ENCODE assay signal across 12 cellular contexts in the genomic region with DNA sequence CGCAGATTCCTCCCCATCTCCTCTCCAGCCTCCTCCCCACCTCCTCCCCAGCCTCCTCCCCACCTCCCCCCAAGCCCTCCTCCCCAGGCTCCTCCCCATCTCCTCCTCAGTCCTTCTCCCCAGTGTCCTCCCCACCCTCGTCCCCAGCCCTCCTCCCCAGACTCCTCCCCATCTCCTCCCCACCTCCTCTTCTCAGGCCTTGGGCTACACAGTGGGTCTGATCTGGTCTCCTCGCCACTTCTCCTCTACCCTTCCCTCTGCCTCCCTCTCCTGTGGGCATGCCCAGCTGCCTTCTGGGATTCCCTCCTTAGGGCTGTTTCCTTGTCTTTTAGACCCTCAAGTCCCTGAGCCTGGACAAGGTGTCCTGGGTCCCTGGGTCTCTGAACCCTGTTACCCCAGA. TPM values are rescaled to one million over a fixed set of nuclear protein-coding genes. Genes with fewer than 3 reads are reported as not detected.
DNase-seq lines count a peak whose midpoint lies in the region; ATAC-seq, FAIRE-seq and TF ChIP-seq lines count a peak whose summit lies in the region.
"Had no signal": no experiment of that assay in that cellular context is flagged by ENCODE, and none has a peak within 500 bp of the region (broad histone marks: within the 10 kb centered on the region; RNA-seq: fewer than 3 reads in every experiment).

No MANE protein-coding gene starts in this region.

- H2AFZ ChIP-seq in K562 (ENCODE audit: low read depth, low read length), result no peak overlapping the region

- no peaks in the 10 kb centered on the region for H3K27me3 ChIP-seq in K562 (ENCODE audit: control insufficient read depth in 2 of 2, insufficient read depth in 2 of 2, low read length in 2 of 2)
- H3K27me3 ChIP-seq in prostate gland (replicated peaks; ENCODE audit: insufficient read depth), result no peaks in the 10 kb centered on the region

- peaks cover 38% of the 10 kb centered on the region for H3K4me1 Mint-ChIP-seq in mesothelial cell of epicardium
- peaks cover 40 to 81% of the 10 kb centered on the region in 2 donors for H3K4me1 Mint-ChIP-seq in stimulated activated naive B cell treated with anti-CD40 and anti-IgM and Interleukin-4, amounts not matched to agents 10 μg/mL and 1 μg/mL and 100 μg/mL, for 72 hours

- TF ChIP-seq POLR2A in K562 (conservative IDR thresholded peaks at IDR 0.05) (no peak), prostate gland (IDR thresholded peaks at IDR 0.05) (no peak)

- TF ChIP-seq EP300 in K562 (IDR thresholded peaks at IDR 0.05; ENCODE audit: low read length), result no peak

- H3K36me3 ChIP-seq in HEK293 (ENCODE audit: control insufficient read depth in 2 of 2, insufficient read depth in 1 of 2, low read length in 2 of 2) (peaks cover 0 to 8% of the 10 kb centered on the region in 2 experiments; a peak in 1 of 3 replicates), K562 (ENCODE audit: control insufficient read depth, insufficient read depth, low read length) (peaks cover 58% of the 10 kb centered on the region; the same call in 2 of the 3 replicates), prostate gland (no peaks in the 10 kb centered on the region)
- H3K36me3 ChIP-seq: neutrophil had no signal

- BruUV-seq in K562 (replicated peaks; lab: Mats Ljungman, UMichigan), result no TSS peak

- FAIRE-seq in K562 (lab: Jason Lieb, UNC), result no peak

- POLR2A ChIA-PET in HEK293 (lab: Yijun Ruan, JAX) (interaction anchor here (1.2 kb wide), 1 partner anchor 28 kb away, joined by 3 read pairs; the partner anchor contains the start of gene CXXC5), K562 (lab: Yijun Ruan, JAX) (interaction anchor here (0.7 to 1.7 kb wide), 3 partner anchors 9 to 11 kb away, joined by 3 to 5 read pairs (median 5); no protein-coding TSS in a partner anchor)

- peaks cover 90% of the 10 kb centered on the region for H3K79me2 ChIP-seq in K562 (ENCODE audit: control insufficient read depth, insufficient read depth, low read length)

- H3K36me3 Mint-ChIP-seq in mesothelial cell of epicardium, result peaks cover 7% of the 10 kb centered on the region
- peaks cover 11 to 38% of the 10 kb centered on the region in 2 donors for H3K36me3 Mint-ChIP-seq in stimulated activated naive B cell treated with anti-CD40 and anti-IgM and Interleukin-4, amounts not matched to agents 10 μg/mL and 1 μg/mL and 100 μg/mL, for 72 hours

- no peak overlapping the region for H3K9ac ChIP-seq in K562 (ENCODE audit: insufficient read depth in 1 of 2, low read depth in 2 of 2, low read length in 2 of 2)

- no peaks in the 10 kb centered on the region for H3K27me3 Mint-ChIP-seq in mesothelial cell of epicardium (ENCODE audit: low read depth)
- H3K27me3 Mint-ChIP-seq in stimulated activated naive B cell treated with anti-CD40 and anti-IgM and Interleukin-4, amounts not matched to agents 10 μg/mL and 1 μg/mL and 100 μg/mL, for 72 hours, result no peaks in the 10 kb centered on the region
- H3K27me3 Mint-ChIP-seq: CD4-positive, alpha-beta T cell had no signal

- no peak for TF ChIP-seq CTCF in HEK293 (tag by site-specific recombination; IDR thresholded peaks at IDR 0.05)
- no peak for TF ChIP-seq CTCF in K562 (IDR thresholded peaks at IDR 0.05 in 2 of 3, conservative IDR thresholded peaks at IDR 0.05 in 1 of 3; ENCODE audit: insufficient read depth in 2 of 3, low read depth in 1 of 3, low read length in 3 of 3)
- no peak for TF ChIP-seq CTCF in mesothelial cell of epicardium (IDR thresholded peaks at IDR 0.05; ENCODE audit: unreplicated experiment)
- no peak for TF ChIP-seq CTCF in prostate gland (IDR thresholded peaks at IDR 0.05)

- peaks cover 3% of the 10 kb centered on the region for H3K9me1 ChIP-seq in K562 (ENCODE audit: control insufficient read depth, insufficient read depth, low read length)

- no peak for ATAC-seq in K562
- ATAC-seq in stimulated activated naive B cell treated with anti-CD40 and anti-IgM and Interleukin-4, amounts not matched to agents 10 μg/mL and 1 μg/mL and 100 μg/mL, for 72 hours (replicated peaks), result no peak
- no peak for ATAC-seq in HG03521 (IDR thresholded peaks at IDR 0.05; ENCODE audit: unreplicated experiment)

- H3K4me3 ChIP-seq in HEK293 (ENCODE audit: low read depth, low read length) (no peak overlapping the region), K562 (no peak overlapping the region), prostate gland (no peak overlapping the region)

- WGBS in K562 (ENCODE audit: insufficient coverage, low coverage, missing lambda C conversion rate), result 100% methylated on average over 1 of the region's 3 CpGs
- 68% methylated on average over 2 of the region's 3 CpGs for WGBS in prostate gland

- H3K27ac ChIP-seq in HEK293 (ENCODE audit: extremely low read depth, low read depth, low read length) (no peak overlapping the region), K562 (ENCODE audit: extremely low read depth, low read depth, low read length) (no peak overlapping the region), prostate gland (no peak overlapping the region)
- H3K27ac ChIP-seq: neutrophil had no signal

- no peak overlapping the region for H3K4me2 ChIP-seq in K562 (ENCODE audit: insufficient read depth, low read length)

- H3K27ac Mint-ChIP-seq in mesothelial cell of epicardium, result peak overlapping the region; percentile 84
- H3K27ac Mint-ChIP-seq in stimulated activated naive B cell treated with anti-CD40 and anti-IgM and Interleukin-4, amounts not matched to agents 10 μg/mL and 1 μg/mL and 100 μg/mL, for 72 hours, result peak overlapping the region; percentile 95
- H3K27ac Mint-ChIP-seq: CD4-positive, alpha-beta T cell had no signal

- no peak for TF ChIP-seq RAD21 in K562 (CRISPR knock-in tag; conservative IDR thresholded peaks at IDR 0.05 in 1 of 2, IDR thresholded peaks at IDR 0.05 in 1 of 2)

- in situ Hi-C loops in K562 (cut with MboI), result no loop called here

- H3K4me3 Mint-ChIP-seq in mesothelial cell of epicardium, result no peak overlapping the region
- no peak overlapping the region for H3K4me3 Mint-ChIP-seq in stimulated activated naive B cell treated with anti-CD40 and anti-IgM and Interleukin-4, amounts not matched to agents 10 μg/mL and 1 μg/mL and 100 μg/mL, for 72 hours
- H3K4me3 Mint-ChIP-seq: CD4-positive, alpha-beta T cell had no signal

- peak in 2 of 4 experiments; percentile 45 to 52 for DNase-seq in K562 (ENCODE audit: extremely low read depth in 1 of 4, low spot score in 3 of 4)
- DNase-seq in mesothelial cell of epicardium (ENCODE audit: low spot score in 2 of 2, unreplicated experiment in 2 of 2), result no peak
- DNase-seq in stimulated activated naive B cell treated with anti-CD40 and anti-IgM and Interleukin-4, amounts not matched to agents 10 μg/mL and 1 μg/mL and 100 μg/mL, for 72 hours, result no peak
- no peak for DNase-seq in NCI-H1048 (lab: John Stamatoyannopoulos, UW)
- DNase-seq in prostate gland (ENCODE audit: low spot score), result no peak
- DNase-seq: activated effector memory CD4-positive, alpha-beta T cell treated with anti-CD3 and anti-CD28 coated beads, Interleukin-2, amount 50 U/mL, for 16 hours; CD4-positive, alpha-beta T cell; NCI-H524; T-helper 2 cell had no signal

- intact Hi-C loops in K562 (cut with micrococcal nuclease), result no loop called here
- intact Hi-C loops in prostate gland (cut with DNase I), result no loop called here

- H4K20me1 ChIP-seq in K562 (replicated peaks; ENCODE audit: control insufficient read depth, insufficient read depth, low read length), result peaks cover 48% of the 10 kb centered on the region

- H3K9me3 Mint-ChIP-seq in mesothelial cell of epicardium, result no peaks in the 10 kb centered on the region
- H3K9me3 Mint-ChIP-seq in stimulated activated naive B cell treated with anti-CD40 and anti-IgM and Interleukin-4, amounts not matched to agents 10 μg/mL and 1 μg/mL and 100 μg/mL, for 72 hours, result no peaks in the 10 kb centered on the region
- H3K9me3 Mint-ChIP-seq: CD4-positive, alpha-beta T cell had no signal

- CTCF ChIA-PET in HEK293 (lab: Yijun Ruan, JAX) (no interaction called here), K562 (lab: Yijun Ruan, JAX; ENCODE audit: low intra/inter-chr PET ratio) (no interaction called here)

- H3K4me1 ChIP-seq in HEK293 (ENCODE audit: control insufficient read depth, insufficient read depth, low read length), result no peaks in the 10 kb centered on the region
- H3K4me1 ChIP-seq in K562 (replicated peaks in 1 of 2; ENCODE audit: control insufficient read depth in 2 of 2, insufficient read depth in 2 of 2, low read length in 2 of 2), result peaks cover 31 to 67% of the 10 kb centered on the region in 2 experiments
- H3K4me1 ChIP-seq in prostate gland (replicated peaks), result no peaks in the 10 kb centered on the region

- no peaks in the 10 kb centered on the region for H3K9me3 ChIP-seq in HEK293 (ENCODE audit: control insufficient read depth, insufficient read depth, low read depth, low read length)
- no peaks in the 10 kb centered on the region for H3K9me3 ChIP-seq in K562 (replicated peaks; ENCODE audit: control insufficient read depth, insufficient read depth, low read depth, low read length)
- no peaks in the 10 kb centered on the region for H3K9me3 ChIP-seq in prostate gland
- H3K9me3 ChIP-seq: neutrophil had no signal

TF ChIP-seq in HEK293, 187 proteins besides CTCF, POLR2A, EP300 and RAD21:
- TF ChIP-seq WT1 (tag by site-specific recombination; IDR thresholded peaks at IDR 0.05) (peak; percentile 49), ZNF701 (tag by site-specific recombination; IDR thresholded peaks at IDR 0.05) (no peak)

TF ChIP-seq in K562, 482 proteins besides CTCF, POLR2A, EP300 and RAD21 (continues in another document):
- TF ChIP-seq ZNF41 (CRISPR knock-in tag; conservative IDR thresholded peaks at IDR 0.05) (no peak), NRF1 (conservative IDR thresholded peaks at IDR 0.05 in 1 of 2, IDR thresholded peaks at IDR 0.05 in 1 of 2) (no peak)

RNA-seq across cellular contexts. Expression of gene CXXC5, which starts 28.3 kb away (rescaled TPM):
- total RNA-seq in K562 (2011; cell fraction: chromatin; rRNA removed; ENCODE audit: low replicate concordance), result 44.6 and 81.0 TPM in 2 replicates
- total RNA-seq in K562 (2011; cell fraction: nucleolus; rRNA removed), result 52.9 TPM in 2 replicates
- total RNA-seq in K562 (2011; cell fraction: nucleoplasm; rRNA removed), result 37.8 and 55.7 TPM in 2 replicates
- 121 and 123 TPM in 2 replicates for total RNA-seq in K562 (2014; rRNA removed)
- 24.1 and 25.8 TPM in 2 replicates for total RNA-seq in K562 (2014; rRNA removed; fragmentation: Illumina TruSeq; extraction: Trizol)
- 40.6 and 45.1 TPM in 2 replicates for total RNA-seq in K562 (2015; rRNA removed; fragmentation: Illumina TruSeq; extraction: Trizol)
- total RNA-seq in K562 (2021), result 79.3 and 87.8 TPM in 2 replicates
- polyA plus RNA-seq in K562 (2011; rRNA removed), result 44.8 and 51.8 TPM in 2 replicates
- 47.3 and 134 TPM in 2 replicates for polyA plus RNA-seq in K562 (2011; cell fraction: cytosol; rRNA removed)
- polyA plus RNA-seq in K562 (2011; cell fraction: nucleus; rRNA removed), result 34.3 and 47.7 TPM in 2 replicates
- polyA plus RNA-seq in K562 (2012), result 63.1 and 65.7 TPM in 2 replicates
- polyA plus RNA-seq in K562 (2014; fragmentation: Illumina TruSeq; extraction: Trizol), result 45.8 and 61.2 TPM in 2 replicates
- 1 to 10 TPM; 1.9 to 4.6 TPM for polyA plus RNA-seq in K562 (2014; fragmentation: Nextera tagmentation; extraction: Ambion mirVana)
- polyA plus RNA-seq in K562 (2014; rRNA removed), result 63.8 and 67.0 TPM in 2 replicates
- 27.1 and 39.4 TPM in 2 replicates for polyA minus RNA-seq in K562 (2011; rRNA and poly(A)+ RNA removed)
- polyA minus RNA-seq in K562 (2011; cell fraction: cytosol; rRNA and poly(A)+ RNA removed), result 47.5 and 54.4 TPM in 2 replicates
- 29.4 and 36.8 TPM in 2 replicates for polyA minus RNA-seq in K562 (2011; cell fraction: nucleus; rRNA and poly(A)+ RNA removed)
- 35.7 to 38.3 TPM (median 37.4 TPM) in 3 replicates for total RNA-seq in mesothelial cell of epicardium
- total RNA-seq in prostate gland, result 10 to 100 TPM; 47.4 to 47.7 TPM
